1 cellular context compared by ENCODE assay signal in genomic region chr10:91901784-91902677, GRCh38.
TF ChIP-seq lines count a peak whose summit lies in the region.

No MANE protein-coding gene starts in this region.

TF ChIP-seq in SK-N-SH, 30 proteins besides CTCF, POLR2A, EP300 and RAD21:
- TF ChIP-seq IRF3 (IDR thresholded peaks at IDR 0.05; ENCODE audit: low read depth, low read length) (no peak), RFX5 (IDR thresholded peaks at IDR 0.05; ENCODE audit: low read length) (no peak), YY1 (IDR thresholded peaks at IDR 0.05; ENCODE audit: low read depth) (no peak), SIN3A (IDR thresholded peaks at IDR 0.05; ENCODE audit: borderline replicate concordance, low read depth, low read length) (no peak), EZH2phosphoT487 (IDR thresholded peaks at IDR 0.05; ENCODE audit: borderline replicate concordance, low read depth) (no peak), GATA2 (CRISPR knock-in tag; IDR thresholded peaks at IDR 0.05) (no peak), MXI1 (IDR thresholded peaks at IDR 0.05; ENCODE audit: low read depth, low read length) (no peak), TEAD4 (IDR thresholded peaks at IDR 0.05; ENCODE audit: borderline replicate concordance, insufficient read depth) (no peak), RXRA (IDR thresholded peaks at IDR 0.05; ENCODE audit: borderline replicate concordance, low read depth) (no peak), FOSL2 (IDR thresholded peaks at IDR 0.05; ENCODE audit: borderline replicate concordance, low read depth) (peak; percentile 98), RCOR1 (IDR thresholded peaks at IDR 0.05; ENCODE audit: low read length) (no peak), MEF2A (IDR thresholded peaks at IDR 0.05; ENCODE audit: borderline replicate concordance, low read depth) (no peak), TCF12 (IDR thresholded peaks at IDR 0.05) (peak; percentile 70), NRF1 (IDR thresholded peaks at IDR 0.05; ENCODE audit: low read depth, low read length) (no peak), JUND (IDR thresholded peaks at IDR 0.05) (peak; percentile 96), GABPA (IDR thresholded peaks at IDR 0.05; ENCODE audit: low read depth) (no peak), PBX3 (IDR thresholded peaks at IDR 0.05) (peak; percentile 44; the same call in 1 of the 2 replicates), TAF1 (IDR thresholded peaks at IDR 0.05; ENCODE audit: borderline replicate concordance, low read depth, low read length) (no peak), USF2 (IDR thresholded peaks at IDR 0.05; ENCODE audit: borderline replicate concordance, low read depth, low read length) (no peak), SMC3 (IDR thresholded peaks at IDR 0.05; ENCODE audit: low read depth, low read length) (no peak), CHD2 (IDR thresholded peaks at IDR 0.05; ENCODE audit: low read length, partially characterized antibody) (no peak), REST (IDR thresholded peaks at IDR 0.05; ENCODE audit: low read depth, low read length) (no peak), ELF1 (IDR thresholded peaks at IDR 0.05) (no peak), FOXM1 (IDR thresholded peaks at IDR 0.05; ENCODE audit: low read depth) (no peak), NFIC (IDR thresholded peaks at IDR 0.05; ENCODE audit: borderline replicate concordance) (no peak), POLR2AphosphoS5 (IDR thresholded peaks at IDR 0.05; ENCODE audit: low read depth, low read length) (peak; percentile 53; the same call in 1 of the 2 replicates), FOXJ3 (CRISPR knock-in tag; IDR thresholded peaks at IDR 0.05) (no peak), ZBTB33 (IDR thresholded peaks at IDR 0.05; ENCODE audit: borderline replicate concordance, low read depth) (no peak), MAX (IDR thresholded peaks at IDR 0.05; ENCODE audit: low read depth) (peak; percentile 71), USF1 (IDR thresholded peaks at IDR 0.05; ENCODE audit: borderline replicate concordance, low read depth) (no peak)
